In genomic region chr3:71500696-71501095, GRCh38 we compare ENCODE assay signal across 1 cellular context.
TF ChIP-seq lines count a peak whose summit lies in the region.

No MANE protein-coding gene starts in this region.

TF ChIP-seq in WTC11, 78 proteins besides CTCF, POLR2A, EP300 and RAD21 (continued from another document):
- TF ChIP-seq AFF4 (CRISPR knock-in tag; IDR thresholded peaks at IDR 0.05; ENCODE audit: borderline replicate concordance) (no peak), STAT6 (CRISPR knock-in tag; conservative IDR thresholded peaks at IDR 0.05; ENCODE audit: low read depth) (no peak), ZNF317 (CRISPR knock-in tag; IDR thresholded peaks at IDR 0.05; ENCODE audit: borderline replicate concordance, low read depth) (no peak), E2F1 (CRISPR knock-in tag; IDR thresholded peaks at IDR 0.05) (no peak), IRF2 (CRISPR knock-in tag; IDR thresholded peaks at IDR 0.05; ENCODE audit: borderline replicate concordance, low read depth) (no peak), ZBTB21 (CRISPR knock-in tag; IDR thresholded peaks at IDR 0.05; ENCODE audit: borderline replicate concordance) (no peak), ERG (CRISPR knock-in tag; IDR thresholded peaks at IDR 0.05) (no peak)
- TF ChIP-seq, protein P1, sequence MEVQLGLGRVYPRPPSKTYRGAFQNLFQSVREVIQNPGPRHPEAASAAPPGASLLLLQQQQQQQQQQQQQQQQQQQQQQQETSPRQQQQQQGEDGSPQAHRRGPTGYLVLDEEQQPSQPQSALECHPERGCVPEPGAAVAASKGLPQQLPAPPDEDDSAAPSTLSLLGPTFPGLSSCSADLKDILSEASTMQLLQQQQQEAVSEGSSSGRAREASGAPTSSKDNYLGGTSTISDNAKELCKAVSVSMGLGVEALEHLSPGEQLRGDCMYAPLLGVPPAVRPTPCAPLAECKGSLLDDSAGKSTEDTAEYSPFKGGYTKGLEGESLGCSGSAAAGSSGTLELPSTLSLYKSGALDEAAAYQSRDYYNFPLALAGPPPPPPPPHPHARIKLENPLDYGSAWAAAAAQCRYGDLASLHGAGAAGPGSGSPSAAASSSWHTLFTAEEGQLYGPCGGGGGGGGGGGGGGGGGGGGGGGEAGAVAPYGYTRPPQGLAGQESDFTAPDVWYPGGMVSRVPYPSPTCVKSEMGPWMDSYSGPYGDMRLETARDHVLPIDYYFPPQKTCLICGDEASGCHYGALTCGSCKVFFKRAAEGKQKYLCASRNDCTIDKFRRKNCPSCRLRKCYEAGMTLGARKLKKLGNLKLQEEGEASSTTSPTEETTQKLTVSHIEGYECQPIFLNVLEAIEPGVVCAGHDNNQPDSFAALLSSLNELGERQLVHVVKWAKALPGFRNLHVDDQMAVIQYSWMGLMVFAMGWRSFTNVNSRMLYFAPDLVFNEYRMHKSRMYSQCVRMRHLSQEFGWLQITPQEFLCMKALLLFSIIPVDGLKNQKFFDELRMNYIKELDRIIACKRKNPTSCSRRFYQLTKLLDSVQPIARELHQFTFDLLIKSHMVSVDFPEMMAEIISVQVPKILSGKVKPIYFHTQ (CRISPR knock-in tag; IDR thresholded peaks at IDR 0.05), result no peak
TF ChIP-seq in WTC11: peak in this region for 0.
